In genomic region chr6:156886409-156886808, GRCh38 we compare ENCODE assay signal across 8 cellular contexts.
A peak's percentile ranks its signal among the peaks of the same experiment; 100 is the strongest.
DNase-seq lines count a peak whose midpoint lies in the region; ATAC-seq and TF ChIP-seq lines count a peak whose summit lies in the region.

No MANE protein-coding gene starts in this region.

- H3K9me3 ChIP-seq in suprapubic skin, result no peaks in the 10 kb centered on the region

- H3K27ac Mint-ChIP-seq in activated T-cell treated with anti-CD3 and anti-CD28 coated beads, Interleukin-2, amount 50 U/mL, for 24 hours, result peak overlapping the region; percentile 51
- peak overlapping the region; percentile 82 for H3K27ac Mint-ChIP-seq in endothelial cell (ENCODE audit: unreplicated experiment)

- H3K27me3 Mint-ChIP-seq in activated T-cell treated with anti-CD3 and anti-CD28 coated beads, Interleukin-2, amount 50 U/mL, for 24 hours, result no peaks in the 10 kb centered on the region
- peaks cover 4% of the 10 kb centered on the region for H3K27me3 Mint-ChIP-seq in endothelial cell (ENCODE audit: unreplicated experiment)

- no peaks in the 10 kb centered on the region for H3K36me3 Mint-ChIP-seq in activated T-cell treated with anti-CD3 and anti-CD28 coated beads, Interleukin-2, amount 50 U/mL, for 24 hours (ENCODE audit: low read depth)
- H3K36me3 Mint-ChIP-seq in endothelial cell (ENCODE audit: low read depth, unreplicated experiment), result no peaks in the 10 kb centered on the region

- peaks cover 41% of the 10 kb centered on the region for H3K4me1 ChIP-seq in suprapubic skin

- H3K4me3 Mint-ChIP-seq in activated T-cell treated with anti-CD3 and anti-CD28 coated beads, Interleukin-2, amount 50 U/mL, for 24 hours, result no peak overlapping the region
- peak overlapping the region; percentile 26 for H3K4me3 Mint-ChIP-seq in endothelial cell (ENCODE audit: unreplicated experiment)

- no peak for TF ChIP-seq POLR2A in suprapubic skin (IDR thresholded peaks at IDR 0.05)

- no peaks in the 10 kb centered on the region for H3K27me3 ChIP-seq in suprapubic skin

- peak overlapping the region; percentile 46 for H3K27ac ChIP-seq in suprapubic skin

- H3K4me3 ChIP-seq in suprapubic skin, result no peak overlapping the region

- no peak for DNase-seq in activated T-cell treated with anti-CD3 and anti-CD28 coated beads, Interleukin-2, amount 50 U/mL, for 24 hours
- DNase-seq in activated T-cell treated with anti-CD3 and anti-CD28 coated beads, Interleukin-2, amount 50 U/mL, for 48 hours, result no peak
- DNase-seq in endothelial cell (ENCODE audit: low spot score) (no peak), suprapubic skin (ENCODE audit: low spot score in 2 of 2) (no peak), occipital lobe (lab: John Stamatoyannopoulos, UW) (no peak), NCI-H2029 treated with DMSO at 0.1 percent for 48 hours (lab: John Stamatoyannopoulos, UW) (no peak)

- H3K36me3 ChIP-seq in suprapubic skin, result no peaks in the 10 kb centered on the region

- H3K4me1 Mint-ChIP-seq in activated T-cell treated with anti-CD3 and anti-CD28 coated beads, Interleukin-2, amount 50 U/mL, for 24 hours (ENCODE audit: low read depth), result peaks cover 82% of the 10 kb centered on the region
- H3K4me1 Mint-ChIP-seq in endothelial cell (ENCODE audit: unreplicated experiment), result peaks cover 30% of the 10 kb centered on the region

- ATAC-seq in HG03520 (IDR thresholded peaks at IDR 0.05; ENCODE audit: unreplicated experiment) (peak; percentile 85), GM19324 (IDR thresholded peaks at IDR 0.05; ENCODE audit: low FRiP score, unreplicated experiment) (no peak)

- no peak for TF ChIP-seq EP300 in suprapubic skin (IDR thresholded peaks at IDR 0.05)

- 58% methylated on average over 8 of the region's 8 CpGs for WGBS in suprapubic skin

- no peaks in the 10 kb centered on the region for H3K9me3 Mint-ChIP-seq in activated T-cell treated with anti-CD3 and anti-CD28 coated beads, Interleukin-2, amount 50 U/mL, for 24 hours
- no peaks in the 10 kb centered on the region for H3K9me3 Mint-ChIP-seq in endothelial cell (ENCODE audit: unreplicated experiment)

- TF ChIP-seq CTCF in endothelial cell (IDR thresholded peaks at IDR 0.05; ENCODE audit: unreplicated experiment), result no peak
- TF ChIP-seq CTCF in suprapubic skin (IDR thresholded peaks at IDR 0.05), result no peak
